In the genomic region with DNA sequence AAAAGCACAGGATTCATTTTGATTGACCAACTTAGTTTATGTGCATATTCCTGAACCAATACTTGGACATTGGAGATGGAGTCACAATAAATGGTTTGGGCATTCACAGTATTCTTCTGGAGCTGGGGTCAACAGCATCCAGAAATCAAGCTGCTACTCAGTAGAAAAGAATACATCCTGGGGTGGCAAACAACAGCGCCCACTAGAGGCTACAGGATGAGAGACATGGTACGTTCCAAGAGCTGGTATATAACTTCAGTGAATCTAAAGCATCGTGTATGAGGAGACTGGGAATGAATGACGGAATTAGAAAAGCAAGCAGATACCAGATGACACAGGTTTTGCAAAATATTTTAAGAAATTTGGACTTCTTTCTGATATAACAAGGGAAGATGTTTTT, we compare ENCODE assay signal across 8 cellular contexts.
DNase-seq lines count a peak whose midpoint lies in the region; ATAC-seq and TF ChIP-seq lines count a peak whose summit lies in the region.

No MANE protein-coding gene starts in this region.

- 61 to 69% (median 65%) methylated on average over 4 of the region's 4 CpGs for WGBS in spleen, 5 donors

- H3K4me3 ChIP-seq in GM12865 (ENCODE audit: low read depth, low read length) (no peak overlapping the region), SJCRH30 (no peak overlapping the region), spleen (no peak overlapping the region)

- H3K4me1 ChIP-seq in SJCRH30 (peaks cover 12% of the 10 kb centered on the region), spleen (no peaks in the 10 kb centered on the region)

- DNase-seq in GM12865 (ENCODE audit: low read depth) (peak; percentile 41), SJCRH30 (peak; percentile 23 to 53), iris pigment epithelial cell (ENCODE audit: low read depth) (peak; percentile 28), spleen (no peak)
- no peak for DNase-seq in activated effector memory CD4-positive, alpha-beta T cell treated with Interleukin-2 at 50 U/mL for 16 hours

- TF ChIP-seq POLR2A in spleen (IDR thresholded peaks at IDR 0.05): no peak

- intact Hi-C loops in spleen (cut with DNase I; ENCODE audit: low total_unique reads): no loop called here

- H3K9me3 ChIP-seq in SJCRH30 (replicated peaks): no peaks in the 10 kb centered on the region
- H3K9me3 ChIP-seq in spleen: peaks cover 0 to 5% (median 0%) of the 10 kb centered on the region in 8 donors

- H3K27me3 ChIP-seq in SJCRH30 (no peaks in the 10 kb centered on the region), spleen (replicated peaks in 1 of 7) (no peaks in the 10 kb centered on the region)

- H3K27ac ChIP-seq in SJCRH30: no peak overlapping the region
- no peak overlapping the region for H3K27ac ChIP-seq in spleen

- H3K36me3 ChIP-seq in SJCRH30 (no peaks in the 10 kb centered on the region), spleen (no peaks in the 10 kb centered on the region)

- ATAC-seq in HG02623 (IDR thresholded peaks at IDR 0.05; ENCODE audit: unreplicated experiment) (peak; percentile 77), HG02840 (IDR thresholded peaks at IDR 0.05; ENCODE audit: low FRiP score, unreplicated experiment) (no peak), GM18873 (IDR thresholded peaks at IDR 0.05; ENCODE audit: low FRiP score, unreplicated experiment) (no peak)

- TF ChIP-seq CTCF in GM12865 (IDR thresholded peaks at IDR 0.05; ENCODE audit: insufficient read depth, low read depth, low read length, missing control alignments) (peak; percentile 70), spleen (IDR thresholded peaks at IDR 0.05 in 8 of 11, conservative IDR thresholded peaks at IDR 0.05 in 3 of 11) (no peak)

Comparison
In these comparisons a context has a peak if more than half of its experiments do, and no peak if none do; other contexts are left out.
1. DNase-seq: peak in GM12865 (single experiment), SJCRH30 (2 of 2) and iris pigment epithelial cell (single experiment); none in activated effector memory CD4-positive, alpha-beta T cell treated with Interleukin-2 at 50 U/mL for 16 hours (single experiment) and spleen (single experiment).